Comparison of ENCODE assay signal across 8 cellular contexts in genomic region chr6:137975058-137975940, GRCh38.
DNase-seq lines count a peak whose midpoint lies in the region; TF ChIP-seq lines count a peak whose summit lies in the region.

No MANE protein-coding gene starts in this region.

- no peak overlapping the region for H3K27ac ChIP-seq in HEK293 (ENCODE audit: extremely low read depth, low read depth, low read length)
- H3K27ac ChIP-seq in VCaP = no peak overlapping the region

- H3K4me3 ChIP-seq in HEK293 (ENCODE audit: low read depth, low read length) = no peak overlapping the region
- H3K4me3 ChIP-seq in kidney epithelial cell (ENCODE audit: low read depth, low read length) = no peak overlapping the region

- TF ChIP-seq CTCF in HEK293 (tag by site-specific recombination; IDR thresholded peaks at IDR 0.05) (0 out of 2 replicates have a peak, but pooled peaks have one; percentile 13), VCaP (conservative IDR thresholded peaks at IDR 0.05) (peak; percentile 54), kidney epithelial cell (IDR thresholded peaks at IDR 0.05; ENCODE audit: insufficient read depth, low read length, poor library complexity, severe bottlenecking) (peak; percentile 4)

- peak; percentile 22 to 59 for DNase-seq in NOMO-1 (lab: John Stamatoyannopoulos, UW; ENCODE audit: unreplicated experiment in 2 of 2)
- no peak for DNase-seq in NOMO-1 treated with dmso at 0.1 percent for 144 hours (lab: John Stamatoyannopoulos, UW; ENCODE audit: unreplicated experiment)
- no peak for DNase-seq in kidney epithelial cell (ENCODE audit: low read depth)
- DNase-seq in NCI-H345 (lab: John Stamatoyannopoulos, UW) = no peak
- no peak for DNase-seq in NCI-H187 (lab: John Stamatoyannopoulos, UW)
- no peak for DNase-seq in NCI-H2081 (lab: John Stamatoyannopoulos, UW)

- H3K27me3 ChIP-seq in kidney epithelial cell (ENCODE audit: control insufficient read depth, insufficient read depth, low read length) = no peaks in the 10 kb centered on the region

- no peaks in the 10 kb centered on the region for H3K9me3 ChIP-seq in HEK293 (ENCODE audit: control insufficient read depth, insufficient read depth, low read depth, low read length)

- H3K36me3 ChIP-seq in HEK293 (ENCODE audit: control insufficient read depth in 2 of 2, insufficient read depth in 1 of 2, low read length in 2 of 2) (no peaks in the 10 kb centered on the region), kidney epithelial cell (ENCODE audit: control insufficient read depth, insufficient read depth, low read length) (no peaks in the 10 kb centered on the region)

- H3K4me1 ChIP-seq in HEK293 (ENCODE audit: control insufficient read depth, insufficient read depth, low read length) = no peaks in the 10 kb centered on the region

- CTCF ChIA-PET in HEK293 (lab: Yijun Ruan, JAX) = interaction anchor here (0.7 to 2.1 kb wide), 16 partner anchors 9 to 278 kb away, joined by 3 to 10 read pairs (median 3); no protein-coding TSS in a partner anchor

- POLR2A ChIA-PET in HEK293 (lab: Yijun Ruan, JAX) = interaction anchor here (0.5 kb wide), 1 partner anchor 9 kb away, joined by 5 read pairs; no protein-coding TSS in a partner anchor

TF ChIP-seq in HEK293, 187 proteins besides CTCF, POLR2A, EP300 and RAD21:
- peak; percentile 76 for TF ChIP-seq PRDM1 (tag by site-specific recombination; IDR thresholded peaks at IDR 0.05)
- TF ChIP-seq ZNF843 (tag by site-specific recombination; IDR thresholded peaks at IDR 0.05) = no peak
- peak; percentile 49 for TF ChIP-seq ZNF654 (tag by site-specific recombination; IDR thresholded peaks at IDR 0.05; ENCODE audit: low read depth)

Comparison
In these comparisons a context has a peak if more than half of its experiments do, and no peak if none do; other contexts are left out.
1. DNase-seq: peak in NOMO-1 (2 of 2); none in NOMO-1 treated with dmso at 0.1 percent for 144 hours (single experiment), kidney epithelial cell (single experiment), NCI-H345 (single experiment), NCI-H187 (0 of 2) and NCI-H2081 (0 of 2).
2. CTCF ChIP-seq: peak in every context shown above with its lines; median percentile 54 in VCaP; 13 in HEK293; 4 in kidney epithelial cell.